Comparison of ENCODE assay signal across 25 cellular contexts in the genomic region with DNA sequence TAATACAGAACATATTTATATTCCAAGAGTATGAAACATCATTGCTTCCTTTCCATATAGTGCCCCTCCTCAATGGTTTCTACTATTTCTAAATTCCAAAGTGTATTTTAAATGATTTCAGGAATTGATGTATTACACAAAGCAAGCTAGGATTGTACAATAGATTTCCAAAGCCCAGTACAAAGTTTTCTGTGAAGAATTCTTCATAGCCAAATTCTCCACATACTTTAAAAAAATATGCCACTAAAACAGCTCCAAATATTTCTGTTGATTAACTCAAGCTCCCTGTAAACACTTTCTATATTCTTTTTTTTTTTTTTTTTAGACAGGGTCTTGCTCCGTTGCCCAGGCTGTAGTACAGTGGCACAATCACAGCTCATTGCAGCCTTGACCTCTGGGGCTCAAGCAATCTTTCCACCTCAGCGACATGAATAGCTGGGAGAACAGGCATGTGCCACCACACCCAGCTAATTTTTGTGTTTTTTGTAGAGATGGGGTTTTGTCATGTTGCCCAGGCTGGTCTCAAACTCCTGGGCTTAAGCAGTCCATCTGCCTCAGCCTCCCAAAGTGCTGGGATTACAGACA. TPM values are rescaled to one million over a fixed set of nuclear protein-coding genes. Genes with fewer than 3 reads are reported as not detected.
A peak's percentile ranks its signal among the peaks of the same experiment; 100 is the strongest.
DNase-seq lines count a peak whose midpoint lies in the region; ATAC-seq and TF ChIP-seq lines count a peak whose summit lies in the region.
"Had no signal": no experiment of that assay in that cellular context is flagged by ENCODE, and none has a peak within 500 bp of the region (broad histone marks: within the 10 kb centered on the region; RNA-seq: fewer than 3 reads in every experiment).

No MANE protein-coding gene starts in this region.

- BruUV-seq in OCI-LY7 (replicated peaks; lab: Mats Ljungman, UMichigan): no TSS peak

- H4K20me1 ChIP-seq in OCI-LY7 (ENCODE audit: insufficient read depth, low read length): peaks cover 87% of the 10 kb centered on the region
- H4K20me1 ChIP-seq in hepatocyte (ENCODE audit: insufficient read depth, poor library complexity, severe bottlenecking): peaks cover 84% of the 10 kb centered on the region

- intact Hi-C loops in left ventricle myocardium superior (cut with micrococcal nuclease) (no loop called here), Right ventricle myocardium inferior (cut with DNase I) (no loop called here), OCI-LY7 (cut with micrococcal nuclease; ENCODE audit: unreplicated experiment) (no loop called here)

- 85% methylated on average over 2 of the region's 2 CpGs for WGBS in hepatocyte (ENCODE audit: low lambda C conversion rate, missing lambda C conversion rate)

- H3K4me1 ChIP-seq in OCI-LY7 (ENCODE audit: insufficient read depth, low read length, poor library complexity, severe bottlenecking): peaks cover 100% of the 10 kb centered on the region
- H3K4me1 ChIP-seq in hepatocyte (ENCODE audit: insufficient read depth): peaks cover 33% of the 10 kb centered on the region

- DNase-seq in left ventricle myocardium superior: no peak
- no peak for DNase-seq in Right ventricle myocardium inferior (ENCODE audit: missing footprints)
- no peak for DNase-seq in OCI-LY7 (ENCODE audit: low spot score)
- no peak for DNase-seq in immature natural killer cell
- no peak for DNase-seq in D341Med (ENCODE audit: low spot score)
- no peak for DNase-seq in effector memory CD8-positive, alpha-beta T cell
- DNase-seq in SHP77 treated with DMSO at 0.1 percent for 48 hours (lab: John Stamatoyannopoulos, UW): no peak
- no peak for DNase-seq in hepatocyte (ENCODE audit: low spot score)
- DNase-seq: activated CD4-positive, alpha-beta T cell treated with anti-CD3 and anti-CD28 coated beads, Interleukin-2, amount 10 ng/mL, durations not matched to agents 24 days and 14 days; activated gamma-delta T cell; brain microvascular endothelial cell; DMS 273 treated with DMSO at 0.1 percent for 48 hours; GDM1; HCEC 1CT; NCI-H187; NCI-H82; stimulated activated CD4-positive, alpha-beta T cell treated with anti-CD3 and anti-CD28 coated beads, Interleukin-12 subunit alpha, Interleukin-12 subunit beta, amount 100 ng/mL, for 4 hours; stimulated activated naive CD8-positive, alpha-beta T cell treated with anti-CD3 and anti-CD28 coated beads, Interleukin-15, amount 100 ng/mL, for 72 hours; transverse colon had no signal

- peak overlapping the region in 3 of 6 donors; percentile 11 to 69 (median 31) for H3K27ac Mint-ChIP-seq in immature natural killer cell
- H3K27ac Mint-ChIP-seq in effector memory CD8-positive, alpha-beta T cell: peak overlapping the region in 1 of 2 donors; percentile 84

- H3K27me3 Mint-ChIP-seq in immature natural killer cell (ENCODE audit: low read depth in 3 of 3): peaks cover 0 to 2% (median 0%) of the 10 kb centered on the region in 3 donors
- no peaks in the 10 kb centered on the region for H3K27me3 Mint-ChIP-seq in effector memory CD8-positive, alpha-beta T cell
- H3K27me3 Mint-ChIP-seq: activated CD4-positive, alpha-beta T cell treated with anti-CD3 and anti-CD28 coated beads, Interleukin-2, amount 10 ng/mL, durations not matched to agents 24 days and 14 days; stimulated activated naive CD8-positive, alpha-beta T cell treated with anti-CD3 and anti-CD28 coated beads, Interleukin-15, amount 100 ng/mL, for 72 hours had no signal

- TF ChIP-seq CTCF in OCI-LY7 (conservative IDR thresholded peaks at IDR 0.05; ENCODE audit: low read length) (no peak), hepatocyte (IDR thresholded peaks at IDR 0.05; ENCODE audit: poor library complexity) (no peak)

- no peaks in the 10 kb centered on the region for H3K36me3 Mint-ChIP-seq in immature natural killer cell
- peaks cover 35% of the 10 kb centered on the region for H3K36me3 Mint-ChIP-seq in effector memory CD8-positive, alpha-beta T cell (ENCODE audit: insufficient read depth)

- H3K4me2 ChIP-seq in OCI-LY7 (ENCODE audit: low read length): peak overlapping the region; percentile 94; the same call in 1 of the 2 replicates
- no peak overlapping the region for H3K4me2 ChIP-seq in hepatocyte
- H3K4me2 ChIP-seq: A549 had no signal

- H3K9me2 ChIP-seq in OCI-LY7 (ENCODE audit: insufficient read depth, low read length) (no peaks in the 10 kb centered on the region), hepatocyte (replicated peaks; ENCODE audit: insufficient read depth) (no peaks in the 10 kb centered on the region)

- H2AFZ ChIP-seq in OCI-LY7 (ENCODE audit: low read length) (no peak overlapping the region), hepatocyte (no peak overlapping the region)

- CTCF ChIA-PET in OCI-LY7 (lab: Charles Lee; ENCODE audit: unreplicated experiment): interaction anchor here (0.5 to 0.7 kb wide), 2 partner anchors 18 to 180 kb away, joined by 3 to 4 read pairs; no protein-coding TSS in a partner anchor

- no peaks in the 10 kb centered on the region for H3K9me3 Mint-ChIP-seq in immature natural killer cell
- no peaks in the 10 kb centered on the region for H3K9me3 Mint-ChIP-seq in effector memory CD8-positive, alpha-beta T cell
- H3K9me3 Mint-ChIP-seq: stimulated activated naive CD8-positive, alpha-beta T cell treated with anti-CD3 and anti-CD28 coated beads, Interleukin-15, amount 100 ng/mL, for 72 hours had no signal

- H3K4me1 Mint-ChIP-seq in immature natural killer cell: peaks cover 97 to 100% of the 10 kb centered on the region in 2 donors
- H3K4me1 Mint-ChIP-seq in effector memory CD8-positive, alpha-beta T cell (ENCODE audit: low read depth in 2 of 2): peaks cover 48 to 88% of the 10 kb centered on the region in 2 donors

- H3K27ac ChIP-seq in OCI-LY7 (ENCODE audit: low read depth, low read length, poor library complexity, severe bottlenecking) (no peak overlapping the region), hepatocyte (no peak overlapping the region)
- H3K27ac ChIP-seq: A549, adrenal gland, brain microvascular endothelial cell, esophagus muscularis mucosa, right atrium auricular region, SJSA1, transverse colon had no signal

- POLR2A ChIA-PET in OCI-LY7 (lab: Charles Lee): interaction anchor here (0.6 to 1.9 kb wide), 9 partner anchors 9 to 126 kb away, joined by 3 to 8 read pairs (median 4); no protein-coding TSS in a partner anchor

- no peaks in the 10 kb centered on the region for H3K9me3 ChIP-seq in OCI-LY7 (ENCODE audit: low read length)
- H3K9me3 ChIP-seq in hepatocyte (ENCODE audit: low read depth): no peaks in the 10 kb centered on the region
- H3K9me3 ChIP-seq: A549, adrenal gland, esophagus muscularis mucosa, right atrium auricular region, SJSA1, transverse colon had no signal

- H3K4me3 Mint-ChIP-seq in immature natural killer cell: peak overlapping the region; percentile 6 to 35 (median 26)
- H3K4me3 Mint-ChIP-seq in effector memory CD8-positive, alpha-beta T cell: peak overlapping the region in 1 of 2 donors; percentile 67
- H3K4me3 Mint-ChIP-seq: activated CD4-positive, alpha-beta T cell treated with anti-CD3 and anti-CD28 coated beads, Interleukin-2, amount 10 ng/mL, durations not matched to agents 24 days and 14 days had no signal

- ATAC-seq in left ventricle myocardium superior: peak; percentile 17
- ATAC-seq in Right ventricle myocardium inferior: no peak
- ATAC-seq in effector memory CD8-positive, alpha-beta T cell (replicated peaks): no peak
- ATAC-seq: A549; Panc1; stimulated activated naive CD8-positive, alpha-beta T cell treated with anti-CD3 and anti-CD28 coated beads, Interleukin-15, amount 100 ng/mL, for 72 hours had no signal

- H3K79me2 ChIP-seq in OCI-LY7 (ENCODE audit: insufficient read depth, low read depth, low read length): peaks cover 100% of the 10 kb centered on the region
- H3K79me2 ChIP-seq in hepatocyte: peaks cover 100% of the 10 kb centered on the region

- H3K27me3 ChIP-seq in hepatocyte: no peaks in the 10 kb centered on the region
- H3K27me3 ChIP-seq: adrenal gland, brain microvascular endothelial cell, esophagus muscularis mucosa, right atrium auricular region, SJSA1, transverse colon had no signal

- H3K4me3 ChIP-seq in OCI-LY7 (ENCODE audit: low read depth, low read length, poor library complexity, severe bottlenecking) (no peak overlapping the region), hepatocyte (no peak overlapping the region)
- H3K4me3 ChIP-seq: A549, adrenal gland, esophagus muscularis mucosa, right atrium auricular region, SJSA1, transverse colon had no signal

- H3K36me3 ChIP-seq in OCI-LY7 (ENCODE audit: insufficient read depth, low read length) (peaks cover 92% of the 10 kb centered on the region), hepatocyte (replicated peaks; ENCODE audit: insufficient read depth, low read depth) (no peaks in the 10 kb centered on the region)
- H3K36me3 ChIP-seq: adrenal gland, brain microvascular endothelial cell, esophagus muscularis mucosa, right atrium auricular region, SJSA1, transverse colon had no signal

RNA-seq across cellular contexts. Expression of a gene that starts 50.6 kb away (rescaled TPM):
- total RNA-seq in left ventricle myocardium superior: 33.3 TPM
- total RNA-seq in Right ventricle myocardium inferior: 36.7 TPM
- total RNA-seq in OCI-LY7 (2014; rRNA removed; shearing (Covaris generic)): 106 and 111 TPM in 2 replicates
- 248 and 276 TPM in 2 replicates for total RNA-seq in OCI-LY7 (2022)
- 100 to 1,000 TPM in 1 of 3 donors, 10 to 100 TPM in 2; 76.8 to 128 (median 92.9) TPM for polyA plus RNA-seq in immature natural killer cell
- 91.1 and 94.6 TPM in 2 replicates for total RNA-seq in hepatocyte
- polyA plus RNA-seq in hepatocyte: 39.4 and 44.4 TPM in 2 replicates
